ENCODE assay signal across 8 cellular contexts in the genomic region with DNA sequence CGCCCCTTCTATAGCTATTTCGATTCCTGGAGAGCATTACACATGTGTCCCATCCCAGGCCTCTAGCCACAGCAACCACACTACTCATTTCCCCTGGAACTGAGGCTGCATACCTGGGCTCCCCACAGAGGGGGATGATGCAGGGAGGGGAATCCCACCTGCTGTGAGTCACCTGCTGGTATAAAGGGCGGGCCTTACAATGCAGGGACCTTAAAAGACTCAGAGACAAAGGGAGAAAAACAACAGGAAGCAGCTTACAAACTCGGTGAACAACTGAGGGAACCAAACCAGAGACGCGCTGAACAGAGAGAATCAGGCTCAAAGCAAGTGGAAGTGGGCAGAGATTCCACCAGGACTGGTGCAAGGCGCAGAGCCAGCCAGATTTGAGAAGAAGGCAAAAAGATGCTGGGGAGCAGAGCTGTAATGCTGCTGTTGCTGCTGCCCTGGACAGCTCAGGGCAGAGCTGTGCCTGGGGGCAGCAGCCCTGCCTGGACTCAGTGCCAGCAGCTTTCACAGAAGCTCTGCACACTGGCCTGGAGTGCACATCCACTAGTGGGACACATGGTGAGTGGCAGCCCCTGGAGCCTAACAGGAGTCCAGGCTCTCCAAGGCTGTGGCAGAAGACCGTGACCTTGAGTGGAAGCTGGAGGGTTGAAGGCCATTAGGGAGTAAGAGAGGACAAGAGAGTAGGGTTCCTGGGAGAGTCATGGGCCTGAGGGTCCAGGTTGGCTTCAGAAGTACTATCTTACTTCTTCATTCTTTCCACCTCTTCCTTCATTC. TPM values are rescaled to one million over a fixed set of nuclear protein-coding genes. Genes with fewer than 3 reads are reported as not detected.
DNase-seq lines count a peak whose midpoint lies in the region; ATAC-seq and TF ChIP-seq lines count a peak whose summit lies in the region.

A gene with protein sequence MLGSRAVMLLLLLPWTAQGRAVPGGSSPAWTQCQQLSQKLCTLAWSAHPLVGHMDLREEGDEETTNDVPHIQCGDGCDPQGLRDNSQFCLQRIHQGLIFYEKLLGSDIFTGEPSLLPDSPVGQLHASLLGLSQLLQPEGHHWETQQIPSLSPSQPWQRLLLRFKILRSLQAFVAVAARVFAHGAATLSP (plus strand): TSS at position 242 of the 780 bp plus-strand sequence. CDS start 161 bp downstream, at position 403.

- no peaks in the 10 kb centered on the region for H3K27me3 ChIP-seq in SK-N-SH (ENCODE audit: insufficient read depth)

- H3K36me3 ChIP-seq in SK-N-SH (replicated peaks in 1 of 2; ENCODE audit: control insufficient read depth in 1 of 2, insufficient read depth in 2 of 2, low read length in 1 of 2): peaks cover 17 to 19% of the 10 kb centered on the region in 2 experiments

- no peak within 1 kb of the TSS for H2AFZ ChIP-seq in SK-N-SH (ENCODE audit: low read depth)

- peaks cover 15% of the 10 kb centered on the region for H3F3A ChIP-seq in SK-N-SH (replicated peaks; ENCODE audit: insufficient read depth)

- no peak within 1 kb of the TSS for H3K9ac ChIP-seq in SK-N-SH

- TF ChIP-seq EP300 in SK-N-SH (IDR thresholded peaks at IDR 0.05; ENCODE audit: borderline replicate concordance in 1 of 2, low read depth in 1 of 2, low read length in 1 of 2): no peak

- H3K79me2 ChIP-seq in SK-N-SH (ENCODE audit: insufficient read depth): no peaks in the 10 kb centered on the region

- no peaks in the 10 kb centered on the region for H3K9me2 ChIP-seq in SK-N-SH

- H3K4me2 ChIP-seq in SK-N-SH: no peak within 1 kb of the TSS

- POLR2A ChIA-PET in SK-N-SH (lab: Yijun Ruan, JAX): interaction anchor here (0.6 kb wide), 1 partner anchor 21 kb away, joined by 3 read pairs; a partner anchor contains a TSS

- peak; percentile 8; the same call in 1 of the 3 replicates for ATAC-seq in SK-N-SH treated with all-trans-retinoic acid at 6 μM for 48 hours

- TF ChIP-seq RAD21 in SK-N-SH (IDR thresholded peaks at IDR 0.05; ENCODE audit: low read length): no peak

- no peaks in the 10 kb centered on the region; a peak in 1 of 4 replicates for H3K4me1 ChIP-seq in SK-N-SH (ENCODE audit: control insufficient read depth in 1 of 2, insufficient read depth in 2 of 2, low read depth in 1 of 2, low read length in 1 of 2)

- no peak within 1 kb of the TSS for H3K4me3 ChIP-seq in SK-N-SH (ENCODE audit: low read depth in 2 of 2, low read length in 1 of 2)

- DNase-seq in SK-N-SH (no peak), astrocyte of the hippocampus (ENCODE audit: low read depth, low spot score) (peak; percentile 76), renal cortical epithelial cell (ENCODE audit: low read depth) (peak; percentile 80), HCEC 1CT (no peak), midbrain (lab: John Stamatoyannopoulos, UW) (no peak), RPMI8226 (no peak)

- CTCF ChIA-PET in SK-N-SH (lab: Yijun Ruan, JAX): no interaction called here

- TF ChIP-seq CTCF in SK-N-SH (IDR thresholded peaks at IDR 0.05): no peak

- WGBS in SK-N-SH (ENCODE audit: low lambda C conversion rate): 76% methylated on average over 8 of the region's 8 CpGs

- H4K20me1 ChIP-seq in SK-N-SH (ENCODE audit: insufficient read depth): no peaks in the 10 kb centered on the region

- H3K9me3 ChIP-seq in SK-N-SH: no peaks in the 10 kb centered on the region

- intact Hi-C loops in T-helper 1 cell treated with Interleukin-12 subunit alpha and Interleukin-12 subunit beta and Interleukin-4 antibody, amounts not matched to agents 30 ng/mL and 1 ng/mL, for 36 hours (cut with micrococcal nuclease): loop anchor here (1.0 to 2.0 kb wide), 7 partner anchors 21 to 221 kb away; a partner anchor contains a TSS

- H3K27ac ChIP-seq in SK-N-SH (ENCODE audit: low read depth in 2 of 2, low read length in 1 of 2): no peak within 1 kb of the TSS

TF ChIP-seq in SK-N-SH treated with all-trans-retinoic acid at 6 μM for 48 hours, 23 proteins besides CTCF, POLR2A, EP300 and RAD21:
- TF ChIP-seq PPARA (CRISPR knock-in tag; IDR thresholded peaks at IDR 0.05; ENCODE audit: borderline replicate concordance) (no peak), ZFP30 (CRISPR knock-in tag; IDR thresholded peaks at IDR 0.05) (no peak), OSR1 (CRISPR knock-in tag; IDR thresholded peaks at IDR 0.05) (no peak), ZNF70 (CRISPR knock-in tag; IDR thresholded peaks at IDR 0.05) (no peak), ZNF565 (CRISPR knock-in tag; conservative IDR thresholded peaks at IDR 0.05; ENCODE audit: low read depth) (no peak), TCF4 (CRISPR knock-in tag; IDR thresholded peaks at IDR 0.05; ENCODE audit: borderline replicate concordance) (no peak), BACH2 (CRISPR knock-in tag; IDR thresholded peaks at IDR 0.05; ENCODE audit: borderline replicate concordance) (no peak)
- TF ChIP-seq, protein P1, sequence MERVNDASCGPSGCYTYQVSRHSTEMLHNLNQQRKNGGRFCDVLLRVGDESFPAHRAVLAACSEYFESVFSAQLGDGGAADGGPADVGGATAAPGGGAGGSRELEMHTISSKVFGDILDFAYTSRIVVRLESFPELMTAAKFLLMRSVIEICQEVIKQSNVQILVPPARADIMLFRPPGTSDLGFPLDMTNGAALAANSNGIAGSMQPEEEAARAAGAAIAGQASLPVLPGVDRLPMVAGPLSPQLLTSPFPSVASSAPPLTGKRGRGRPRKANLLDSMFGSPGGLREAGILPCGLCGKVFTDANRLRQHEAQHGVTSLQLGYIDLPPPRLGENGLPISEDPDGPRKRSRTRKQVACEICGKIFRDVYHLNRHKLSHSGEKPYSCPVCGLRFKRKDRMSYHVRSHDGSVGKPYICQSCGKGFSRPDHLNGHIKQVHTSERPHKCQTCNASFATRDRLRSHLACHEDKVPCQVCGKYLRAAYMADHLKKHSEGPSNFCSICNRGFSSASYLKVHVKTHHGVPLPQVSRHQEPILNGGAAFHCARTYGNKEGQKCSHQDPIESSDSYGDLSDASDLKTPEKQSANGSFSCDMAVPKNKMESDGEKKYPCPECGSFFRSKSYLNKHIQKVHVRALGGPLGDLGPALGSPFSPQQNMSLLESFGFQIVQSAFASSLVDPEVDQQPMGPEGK (CRISPR knock-in tag; IDR thresholded peaks at IDR 0.05; ENCODE audit: borderline replicate concordance): no peak
TF ChIP-seq in SK-N-SH treated with all-trans-retinoic acid at 6 μM for 48 hours: peak in this region for 0.

TF ChIP-seq in SK-N-SH, 30 proteins besides CTCF, POLR2A, EP300 and RAD21:
- TF ChIP-seq, protein P2, sequence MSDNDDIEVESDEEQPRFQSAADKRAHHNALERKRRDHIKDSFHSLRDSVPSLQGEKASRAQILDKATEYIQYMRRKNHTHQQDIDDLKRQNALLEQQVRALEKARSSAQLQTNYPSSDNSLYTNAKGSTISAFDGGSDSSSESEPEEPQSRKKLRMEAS (IDR thresholded peaks at IDR 0.05; ENCODE audit: low read depth): no peak
- TF ChIP-seq NFIC (IDR thresholded peaks at IDR 0.05; ENCODE audit: borderline replicate concordance) (no peak), ELF1 (IDR thresholded peaks at IDR 0.05) (no peak), RFX5 (IDR thresholded peaks at IDR 0.05; ENCODE audit: low read length) (no peak), MXI1 (IDR thresholded peaks at IDR 0.05; ENCODE audit: low read depth, low read length) (no peak), SIN3A (IDR thresholded peaks at IDR 0.05; ENCODE audit: borderline replicate concordance, low read depth, low read length) (no peak), GATA2 (CRISPR knock-in tag; IDR thresholded peaks at IDR 0.05) (no peak), POLR2AphosphoS5 (IDR thresholded peaks at IDR 0.05; ENCODE audit: low read depth, low read length) (no peak), FOXM1 (IDR thresholded peaks at IDR 0.05; ENCODE audit: low read depth) (no peak)
TF ChIP-seq in SK-N-SH: peak in this region for 0.

RNA-seq across cellular contexts. Expression of the gene that starts here (rescaled TPM):
- 0.29 and 0.46 TPM in 2 replicates for polyA plus RNA-seq in SK-N-SH (2012; rRNA removed)
- polyA plus RNA-seq in SK-N-SH (2012; cell fraction: cytosol; rRNA removed): 0.21 and 0.33 TPM in 2 replicates
- polyA plus RNA-seq in SK-N-SH (2012; cell fraction: nucleus; rRNA removed): 0.55 and 0.61 TPM in 2 replicates
- total RNA-seq in T-helper 1 cell treated with Interleukin-12 subunit alpha and Interleukin-12 subunit beta and Interleukin-4 antibody, amounts not matched to agents 30 ng/mL and 1 ng/mL, for 36 hours: 31.6 and 32.8 TPM in 2 replicates
- 1.7 and 25.2 TPM in 2 replicates for total RNA-seq in renal cortical epithelial cell

Comparison
In these comparisons a context has a peak if more than half of its experiments do, and no peak if none do; other contexts are left out.
1. DNase-seq: peak in astrocyte of the hippocampus (single experiment) and renal cortical epithelial cell (single experiment); none in SK-N-SH (single experiment), HCEC 1CT (single experiment), midbrain (single experiment) and RPMI8226 (single experiment).